ENCODE assay signal across 25 cellular contexts in genomic region chr5:661891-662750, GRCh38. TPM values are rescaled to one million over a fixed set of nuclear protein-coding genes. Genes with fewer than 3 reads are reported as not detected.
DNase-seq lines count a peak whose midpoint lies in the region; ATAC-seq, FAIRE-seq and TF ChIP-seq lines count a peak whose summit lies in the region.
"Had no signal": no experiment of that assay in that cellular context is flagged by ENCODE, and none has a peak within 500 bp of the region (broad histone marks: within the 10 kb centered on the region; RNA-seq: fewer than 3 reads in every experiment).

No MANE protein-coding gene starts in this region.

- peak; percentile 58 for DNase-seq in Right ventricle myocardium inferior (ENCODE audit: missing footprints)
- no peak for DNase-seq in left cardiac atrium
- DNase-seq in kidney = peak; percentile 69
- DNase-seq in spleen = peak; percentile 59
- no peak for DNase-seq in GM19240 (ENCODE audit: insufficient read length, low spot score)
- DNase-seq in effector memory CD8-positive, alpha-beta T cell = no peak
- DNase-seq in caudate nucleus (lab: John Stamatoyannopoulos, UW) = no peak
- DNase-seq: 8988T; C1 segment of cervical spinal cord; CD8-positive, alpha-beta memory T cell; NCI-H1092 treated with DMSO at 0.1 percent for 48 hours; NCI-H1436 treated with DMSO at 0.1 percent for 48 hours; NCI-H2029; NCI-H2227 treated with DMSO at 0.1 percent for 48 hours; NCI-H510A treated with DMSO at 0.1 percent for 48 hours; NCI-H748 treated with DMSO at 0.1 percent for 48 hours; PC-9; SJCRH30 had no signal

- H3K27me3 Mint-ChIP-seq in effector memory CD8-positive, alpha-beta T cell = no peaks in the 10 kb centered on the region
- H3K27me3 Mint-ChIP-seq: CD8-positive, alpha-beta memory T cell had no signal

- H3K27ac Mint-ChIP-seq in effector memory CD8-positive, alpha-beta T cell = no peak overlapping the region
- H3K27ac Mint-ChIP-seq: GM23338 had no signal

- TF ChIP-seq POLR2A in spleen (IDR thresholded peaks at IDR 0.05) = no peak

- intact Hi-C loops in Right ventricle myocardium inferior (cut with DNase I) (no loop called here), left cardiac atrium (cut with DNase I) (no loop called here), kidney (cut with DNase I) (loop anchor here (10.0 kb wide), 1 partner anchor 243 kb away; no protein-coding TSS in a partner anchor), spleen (cut with DNase I; ENCODE audit: low total_unique reads) (no loop called here)

- H3K36me3 Mint-ChIP-seq in effector memory CD8-positive, alpha-beta T cell (ENCODE audit: insufficient read depth) = peaks cover 23% of the 10 kb centered on the region

- 95 to 98% (median 96%) methylated on average over 52 to 53 of the region's 53 CpGs for WGBS in spleen, 5 donors

- TF ChIP-seq CTCF in kidney (IDR thresholded peaks at IDR 0.05; ENCODE audit: borderline replicate concordance, extremely low read depth, insufficient read depth) (no peak), spleen (IDR thresholded peaks at IDR 0.05 in 8 of 11, conservative IDR thresholded peaks at IDR 0.05 in 3 of 11) (no peak)

- no peak for FAIRE-seq in kidney (lab: Jason Lieb, UNC)
- FAIRE-seq: G401.6, GM12892 had no signal

- no peak overlapping the region for H3K9ac ChIP-seq in kidney (ENCODE audit: low read length in 2 of 2)
- H3K9ac ChIP-seq: KMS-11 had no signal

- H3K4me3 Mint-ChIP-seq in effector memory CD8-positive, alpha-beta T cell = no peak overlapping the region
- H3K4me3 Mint-ChIP-seq: CD8-positive, alpha-beta memory T cell; GM23338 had no signal

- H3K27ac ChIP-seq in angular gyrus (ENCODE audit: low read depth, low read length) = peak overlapping the region; percentile 30
- H3K27ac ChIP-seq in kidney (ENCODE audit: low read depth in 2 of 2, low read length in 2 of 2) = no peak overlapping the region
- no peak overlapping the region for H3K27ac ChIP-seq in spleen
- H3K27ac ChIP-seq in caudate nucleus (ENCODE audit: low read depth, low read length) = no peak overlapping the region
- H3K27ac ChIP-seq: KMS-11, PC-9, RWPE1, SJCRH30 had no signal

- H3K4me3 ChIP-seq in kidney (ENCODE audit: low read length in 2 of 2) (no peak overlapping the region), spleen (no peak overlapping the region)
- H3K4me3 ChIP-seq: GM23338, HAP-1, PC-9, SJCRH30 had no signal

- H3K4me1 ChIP-seq in kidney (ENCODE audit: control insufficient read depth in 1 of 2, insufficient read depth in 1 of 2, low read depth in 1 of 2, low read length in 2 of 2) = no peaks in the 10 kb centered on the region
- H3K4me1 ChIP-seq in spleen = no peaks in the 10 kb centered on the region
- H3K4me1 ChIP-seq: HAP-1, SJCRH30 had no signal

- H3K36me3 ChIP-seq in kidney (ENCODE audit: control insufficient read depth in 1 of 2, insufficient read depth in 2 of 2, low read length in 2 of 2) (peaks cover 0 to 9% of the 10 kb centered on the region in 2 donors), spleen (peaks cover 0 to 95% (median 38%) of the 10 kb centered on the region in 6 donors)

- no peaks in the 10 kb centered on the region for H3K27me3 ChIP-seq in spleen (replicated peaks in 1 of 7)
- H3K27me3 ChIP-seq: SJCRH30 had no signal

- H3K9me3 ChIP-seq in kidney (ENCODE audit: control insufficient read depth in 1 of 2, low read length in 2 of 2) (no peaks in the 10 kb centered on the region), spleen (peaks cover 0 to 8% (median 0%) of the 10 kb centered on the region in 8 donors)
- H3K9me3 ChIP-seq: HAP-1, SJCRH30 had no signal

- no peaks in the 10 kb centered on the region for H3K4me1 Mint-ChIP-seq in effector memory CD8-positive, alpha-beta T cell (ENCODE audit: low read depth in 2 of 2)
- H3K4me1 Mint-ChIP-seq: CD8-positive, alpha-beta memory T cell; GM23338 had no signal

- H3K9me3 Mint-ChIP-seq in effector memory CD8-positive, alpha-beta T cell = no peaks in the 10 kb centered on the region
- H3K9me3 Mint-ChIP-seq: CD8-positive, alpha-beta memory T cell; GM23338 had no signal

- ATAC-seq in Right ventricle myocardium inferior (no peak), left cardiac atrium (no peak)
- ATAC-seq in effector memory CD8-positive, alpha-beta T cell (replicated peaks) = no peak
- ATAC-seq: GM23338 had no signal

RNA-seq across cellular contexts. Expression of gene TPPP, which starts 31.0 kb away (rescaled TPM):
- total RNA-seq in Right ventricle myocardium inferior = 34.5 TPM
- total RNA-seq in left cardiac atrium = 10 to 100 TPM; 15.5 to 25.0 TPM
- total RNA-seq in kidney = 6.9 TPM
- polyA plus RNA-seq in kidney (ENCODE audit: insufficient read depth, low read depth, low replicate concordance) = 5.8 TPM
- total RNA-seq in spleen = 10 to 100 TPM in 1 of 7 donors, 1 to 10 TPM in 6; 2.4 to 12.2 (median 4.4) TPM
- under 1 TPM; 0.30 to 0.83 (median 0.41) TPM for polyA plus RNA-seq in spleen

RNA-seq across cellular contexts. Expression of gene CEP72, which starts 50.0 kb away (rescaled TPM):
- total RNA-seq in Right ventricle myocardium inferior (2.0 TPM), left cardiac atrium (1 to 10 TPM; 1.4 to 2.5 TPM), kidney (7.8 TPM), spleen (10 to 100 TPM in 4 of 7 donors, 1 to 10 TPM in 3; 8.5 to 13.1 (median 10.4) TPM)
- polyA plus RNA-seq in kidney (ENCODE audit: insufficient read depth, low read depth, low replicate concordance) (1.1 TPM), spleen (1 to 10 TPM; 2.1 to 4.5 (median 2.9) TPM)

Comparison
In these comparisons a context has a peak if more than half of its experiments do, and no peak if none do; other contexts are left out.
1. DNase-seq: peak in Right ventricle myocardium inferior (single experiment), kidney (single experiment) and spleen (single experiment); none in left cardiac atrium (single experiment), GM19240 (single experiment), effector memory CD8-positive, alpha-beta T cell (0 of 3) and caudate nucleus (0 of 61).